In the genomic region with DNA sequence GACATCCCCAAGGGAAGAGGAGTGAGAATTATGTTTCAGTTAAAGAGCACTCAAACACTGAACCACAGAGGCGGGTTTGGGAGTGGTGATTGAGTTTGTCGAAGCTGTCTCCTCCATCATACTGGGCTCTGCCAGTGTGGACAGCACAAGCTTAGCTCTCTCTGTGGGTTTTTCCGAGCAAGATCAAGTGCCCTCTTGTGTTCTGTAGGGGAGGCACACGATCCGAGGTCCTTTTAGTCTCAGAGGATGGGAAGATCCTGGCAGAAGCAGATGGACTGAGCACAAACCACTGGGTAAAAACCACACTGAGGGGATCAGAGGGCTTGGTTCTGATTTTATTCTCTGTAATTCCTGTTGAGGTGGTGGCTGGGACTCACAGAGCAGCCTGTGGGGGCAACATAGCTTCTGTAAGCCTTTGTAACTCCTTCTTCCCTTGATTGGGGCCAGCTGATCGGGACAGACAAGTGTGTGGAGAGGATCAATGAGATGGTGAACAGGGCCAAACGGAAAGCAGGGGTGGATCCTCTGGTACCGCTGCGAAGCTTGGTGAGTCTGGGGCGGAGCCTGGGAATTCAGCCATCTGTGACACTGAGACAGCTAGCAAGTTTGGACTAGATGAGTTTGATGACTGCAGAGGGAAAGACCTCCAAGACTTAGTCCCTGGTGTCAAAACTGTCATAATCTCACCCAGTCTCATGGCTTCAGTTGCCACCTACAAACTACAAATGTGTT, we compare ENCODE assay signal across 8 cellular contexts. TPM values are rescaled to one million over a fixed set of nuclear protein-coding genes. Genes with fewer than 3 reads are reported as not detected.
DNase-seq lines count a peak whose midpoint lies in the region; ATAC-seq and TF ChIP-seq lines count a peak whose summit lies in the region.

No MANE protein-coding gene starts in this region.

- H3K9me3 Mint-ChIP-seq in HFFc6, result no peaks in the 10 kb centered on the region

- H3K4me3 Mint-ChIP-seq in HFFc6, result peak overlapping the region; percentile 95

- peak overlapping the region; percentile 99 for H3K27ac Mint-ChIP-seq in HFFc6

- TF ChIP-seq POLR2A in heart left ventricle (IDR thresholded peaks at IDR 0.05), result no peak

- ATAC-seq in heart left ventricle (no peak), GM21619 (IDR thresholded peaks at IDR 0.05; ENCODE audit: unreplicated experiment) (no peak)

- H3K4me3 ChIP-seq in heart left ventricle, result peak overlapping the region in 4 of 12 donors; percentile 5 to 91 (median 81)

- H3K27me3 Mint-ChIP-seq in HFFc6 (ENCODE audit: insufficient read depth), result peaks cover 3% of the 10 kb centered on the region; the same call in 1 of the 2 replicates

- intact Hi-C loops in heart left ventricle (cut with DNase I), result no loop called here

- peaks cover 41% of the 10 kb centered on the region for H3K4me1 Mint-ChIP-seq in HFFc6 (ENCODE audit: low read depth)

- peaks cover 4 to 74% (median 25%) of the 10 kb centered on the region in 12 donors for H3K4me1 ChIP-seq in heart left ventricle

- TF ChIP-seq CTCF in HFFc6 (IDR thresholded peaks at IDR 0.05) (peak; percentile 61), VCaP (conservative IDR thresholded peaks at IDR 0.05) (peak; percentile 54), heart left ventricle (IDR thresholded peaks at IDR 0.05) (peak in 4 of 12 donors; percentile 10 to 23 (median 20))

- DNase-seq in Caki2 (ENCODE audit: low read depth) (peak; percentile 20), HFFc6 (peak; percentile 34), glomerular visceral epithelial cell (ENCODE audit: extremely low spot score) (peak; percentile 30), stromal cell of bone marrow (ENCODE audit: low read depth) (peak; percentile 23), heart left ventricle (no peak), NCI-H1436 (lab: John Stamatoyannopoulos, UW) (no peak)

- H3K27me3 ChIP-seq in heart left ventricle, result no peaks in the 10 kb centered on the region

- in situ Hi-C loops in Caki2 (cut with HindIII; ENCODE audit: low pct_unique_long_range_greater_than_20kb, low sequenced_read_pairs), result no loop called here

- H3K27ac ChIP-seq in VCaP (no peak overlapping the region), heart left ventricle (peak overlapping the region in 1 of 12 donors; percentile 96)

- H3K36me3 Mint-ChIP-seq in HFFc6 (ENCODE audit: low read depth), result peaks cover 17% of the 10 kb centered on the region

- H3K9me3 ChIP-seq in heart left ventricle, result no peaks in the 10 kb centered on the region

- 46 to 67% (median 62%) methylated on average over 10 of the region's 10 CpGs for WGBS in heart left ventricle, 4 donors

- peaks cover 0 to 40% (median 29%) of the 10 kb centered on the region in 9 donors for H3K36me3 ChIP-seq in heart left ventricle

RNA-seq across cellular contexts. Expression of a gene that starts 2.0 kb away (rescaled TPM):
- total RNA-seq in Caki2 (2014; rRNA removed; shearing (Covaris generic); ENCODE audit: low replicate concordance), result 53.4 and 124 TPM in 2 replicates
- 100 to 1,000 TPM in 3 of 6 experiments, 10 to 100 TPM in 3; 97.3 to 121 (median 101) TPM for total RNA-seq in HFFc6 (2021; fragmentation: NEBNext Ultra II Directional; extraction: Animal tissue kit (Norgen Biotek cat#: 25700))
- total RNA-seq in heart left ventricle, result 100 to 1,000 TPM in 1 of 9 donors, 10 to 100 TPM in 8; 38.3 to 143 (median 46.4) TPM
- 10 to 100 TPM; 59.6 to 66.6 TPM for polyA plus RNA-seq in heart left ventricle

RNA-seq across cellular contexts. Expression of a gene that starts 59.6 kb away (rescaled TPM):
- total RNA-seq in Caki2 (2014; rRNA removed; shearing (Covaris generic); ENCODE audit: low replicate concordance), result 9.5 and 18.9 TPM in 2 replicates
- total RNA-seq in HFFc6 (2021; fragmentation: NEBNext Ultra II Directional; extraction: Animal tissue kit (Norgen Biotek cat#: 25700)), result 10 to 100 TPM; 10.3 to 15.5 (median 14.4) TPM
- total RNA-seq in heart left ventricle, result 10 to 100 TPM; 23.8 to 36.8 (median 29.3) TPM
- 10 to 100 TPM; 27.3 to 35.6 TPM for polyA plus RNA-seq in heart left ventricle

RNA-seq across cellular contexts. Expression of a gene that starts 60.0 kb away (rescaled TPM):
- total RNA-seq in Caki2 (2014; rRNA removed; shearing (Covaris generic); ENCODE audit: low replicate concordance), result 10.6 and 11.6 TPM in 2 replicates
- total RNA-seq in HFFc6 (2021; fragmentation: NEBNext Ultra II Directional; extraction: Animal tissue kit (Norgen Biotek cat#: 25700)), result 10 to 100 TPM; 27.7 to 39.5 (median 36.5) TPM
- 10 to 100 TPM; 12.3 to 35.6 (median 22.7) TPM for total RNA-seq in heart left ventricle
- 10 to 100 TPM; 24.6 to 31.5 TPM for polyA plus RNA-seq in heart left ventricle

Comparison
In these comparisons a context has a peak if more than half of its experiments do, and no peak if none do; other contexts are left out.
1. DNase-seq: peak in Caki2 (single experiment), HFFc6 (single experiment), glomerular visceral epithelial cell (single experiment) and stromal cell of bone marrow (single experiment); none in heart left ventricle (0 of 5) and NCI-H1436 (single experiment).